Comparison of ENCODE assay signal across 8 cellular contexts in the genomic region with DNA sequence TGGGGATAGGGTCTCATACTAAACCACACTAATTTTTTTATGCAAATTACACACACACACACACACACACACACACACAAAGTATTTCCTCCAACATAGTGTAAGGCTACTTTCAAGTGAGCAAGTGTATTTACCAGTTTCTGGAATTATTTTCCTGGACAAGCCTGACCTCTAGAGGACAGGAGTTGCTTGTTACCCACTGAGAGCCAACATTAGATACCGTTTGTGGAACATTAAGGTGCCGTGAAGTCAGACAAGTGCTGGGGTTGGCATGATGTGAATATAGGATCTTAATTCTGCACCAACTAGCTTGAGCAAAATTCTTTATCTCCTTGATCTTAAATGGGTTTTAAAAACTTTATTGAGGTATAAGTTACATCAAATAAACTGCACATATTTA. TPM values are rescaled to one million over a fixed set of nuclear protein-coding genes. Genes with fewer than 3 reads are reported as not detected.
DNase-seq lines count a peak whose midpoint lies in the region; ATAC-seq and TF ChIP-seq lines count a peak whose summit lies in the region.

No MANE protein-coding gene starts in this region.

- H3K27me3 Mint-ChIP-seq in activated T-cell treated with anti-CD3 and anti-CD28 coated beads, Interleukin-2, amount 50 U/mL, for 72 hours (ENCODE audit: low read depth), result peaks cover 15% of the 10 kb centered on the region

- no peak overlapping the region for H2AFZ ChIP-seq in mammary epithelial cell (ENCODE audit: low read depth, low read length)

- H3K4me3 Mint-ChIP-seq in activated T-cell treated with anti-CD3 and anti-CD28 coated beads, Interleukin-2, amount 50 U/mL, for 72 hours, result no peak overlapping the region

- H3K4me1 ChIP-seq in mammary epithelial cell (ENCODE audit: insufficient read depth, low read length) (peaks cover 10% of the 10 kb centered on the region), mesendoderm (ENCODE audit: control insufficient read depth, low read depth, low read length) (no peaks in the 10 kb centered on the region)

- no peaks in the 10 kb centered on the region for H3K9me3 Mint-ChIP-seq in activated T-cell treated with anti-CD3 and anti-CD28 coated beads, Interleukin-2, amount 50 U/mL, for 72 hours

- H2BK15ac ChIP-seq in mesendoderm (replicated peaks; ENCODE audit: low read depth), result no peak overlapping the region

- CTCF ChIA-PET in mammary epithelial cell (lab: Charles Lee; ENCODE audit: low non-redundant PET), result no interaction called here

- no peak overlapping the region for H4K8ac ChIP-seq in mesendoderm (ENCODE audit: low read depth, low read length)

- intact Hi-C loops in mammary epithelial cell (cut with micrococcal nuclease), result loop anchor here (1.0 to 10.0 kb wide), 5 partner anchors 171 to 823 kb away; no protein-coding TSS in a partner anchor

- no peak overlapping the region for H3K4me3 ChIP-seq in mammary epithelial cell (replicated peaks in 1 of 3; ENCODE audit: insufficient read depth in 1 of 3, low read depth in 2 of 3, low read length in 3 of 3)
- no peak overlapping the region for H3K4me3 ChIP-seq in mesendoderm (ENCODE audit: low read length)

- TF ChIP-seq CTCF in mammary epithelial cell (conservative IDR thresholded peaks at IDR 0.05 in 1 of 2, IDR thresholded peaks at IDR 0.05 in 1 of 2; ENCODE audit: extremely low read depth in 1 of 2, insufficient read depth in 1 of 2, low read depth in 1 of 2, low read length in 2 of 2), result peak; percentile 71 to 74

- H3K23ac ChIP-seq in mesendoderm (ENCODE audit: low read length), result no peak overlapping the region

- WGBS in mammary epithelial cell (ENCODE audit: low coverage, missing lambda C conversion rate), result 0% methylated on average over 2 of the region's 2 CpGs
- no CpG with 5 or more reads among the region's 2 CpGs for WGBS in mesendoderm (ENCODE audit: extremely low coverage, insufficient coverage, low lambda C conversion rate)

- no peak overlapping the region for H3K27ac Mint-ChIP-seq in activated T-cell treated with anti-CD3 and anti-CD28 coated beads, Interleukin-2, amount 50 U/mL, for 72 hours

- H3K4me1 Mint-ChIP-seq in activated T-cell treated with anti-CD3 and anti-CD28 coated beads, Interleukin-2, amount 50 U/mL, for 72 hours (ENCODE audit: low read depth), result no peaks in the 10 kb centered on the region

- H3K36me3 Mint-ChIP-seq in activated T-cell treated with anti-CD3 and anti-CD28 coated beads, Interleukin-2, amount 50 U/mL, for 72 hours (ENCODE audit: insufficient read depth in 2 of 2), result no peaks in the 10 kb centered on the region

- H2BK120ac ChIP-seq in mesendoderm (ENCODE audit: low read depth, low read length), result no peak overlapping the region

- no peaks in the 10 kb centered on the region for H3K27me3 ChIP-seq in mammary epithelial cell (ENCODE audit: insufficient read depth, low read length)
- H3K27me3 ChIP-seq in mesendoderm (ENCODE audit: insufficient read depth, low read length, poor library complexity), result no peaks in the 10 kb centered on the region

- no peak overlapping the region for H2BK5ac ChIP-seq in mesendoderm (ENCODE audit: low read length)

- ATAC-seq in activated T-cell treated with anti-CD3 and anti-CD28 coated beads, Interleukin-2, amount 50 U/mL, for 72 hours (replicated peaks in 1 of 2), result peak; percentile 45 to 50
- peak; percentile 52 for ATAC-seq in HG02884 (IDR thresholded peaks at IDR 0.05; ENCODE audit: unreplicated experiment)

- no peaks in the 10 kb centered on the region for H3K79me1 ChIP-seq in mesendoderm (ENCODE audit: low read length)

- no peak overlapping the region for H3K4ac ChIP-seq in mesendoderm (ENCODE audit: low read depth, low read length)

- H2AK5ac ChIP-seq in mesendoderm (ENCODE audit: low read length), result no peak overlapping the region

- no peak overlapping the region for H3K4me2 ChIP-seq in mammary epithelial cell (ENCODE audit: insufficient read depth, low read depth, low read length)
- H3K4me2 ChIP-seq in mesendoderm (ENCODE audit: low read length), result no peak overlapping the region

- BruUV-seq in mammary epithelial cell (replicated peaks; lab: Mats Ljungman, UMichigan), result no TSS peak

- no peak overlapping the region for H3K56ac ChIP-seq in mesendoderm (ENCODE audit: low read length)

- no peak for DNase-seq in activated T-cell treated with anti-CD3 and anti-CD28 coated beads, Interleukin-2, amount 50 U/mL, for 72 hours
- DNase-seq in activated T-cell treated with anti-CD3 and anti-CD28 coated beads for 4 hours (no peak), NCI-H526 (lab: John Stamatoyannopoulos, UW) (peak; percentile 33 to 60), mammary epithelial cell (peak; percentile 52), mesendoderm (peak; percentile 71), C1 segment of cervical spinal cord (lab: John Stamatoyannopoulos, UW) (no peak), HK-2 (ENCODE audit: unreplicated experiment) (no peak)

- H3K36me3 ChIP-seq in mammary epithelial cell (ENCODE audit: insufficient read depth, low read length) (no peaks in the 10 kb centered on the region), mesendoderm (ENCODE audit: control insufficient read depth, insufficient read depth, low read length) (no peaks in the 10 kb centered on the region)

- no peak overlapping the region for H4K5ac ChIP-seq in mesendoderm (ENCODE audit: low read length)

- no peaks in the 10 kb centered on the region for H3K9me3 ChIP-seq in mammary epithelial cell (replicated peaks; ENCODE audit: insufficient read depth, low read length)

- in situ Hi-C loops in mammary epithelial cell (cut with MboI; ENCODE audit: low sequenced_read_pairs in 2 of 2), result loop anchor here (5.0 kb wide), 3 partner anchors 106 to 341 kb away; no protein-coding TSS in a partner anchor

- no peak overlapping the region for H3K27ac ChIP-seq in mammary epithelial cell (ENCODE audit: insufficient read depth, low read depth, low read length)
- H3K27ac ChIP-seq in mesendoderm (ENCODE audit: low read depth, low read length), result no peak overlapping the region

- H4K20me1 ChIP-seq in mammary epithelial cell (ENCODE audit: insufficient read depth, low read length), result no peaks in the 10 kb centered on the region

- H3K79me2 ChIP-seq in mammary epithelial cell (ENCODE audit: insufficient read depth, low read length), result no peaks in the 10 kb centered on the region
- no peaks in the 10 kb centered on the region for H3K79me2 ChIP-seq in mesendoderm (ENCODE audit: control insufficient read depth, insufficient read depth, low read length)

- H3K9ac ChIP-seq in mammary epithelial cell (ENCODE audit: insufficient read depth, low read length) (no peak overlapping the region), mesendoderm (ENCODE audit: low read length) (no peak overlapping the region)

- dilution Hi-C loops in mammary epithelial cell (cut with HindIII; ENCODE audit: low sequenced_read_pairs), result loop anchor here (25.0 kb wide), 1 partner anchor 336 kb away; no protein-coding TSS in a partner anchor

- no peak overlapping the region for H3K18ac ChIP-seq in mesendoderm (ENCODE audit: low read length)

RNA-seq across cellular contexts. Expression of a gene that starts 39.3 kb away (rescaled TPM):
- not detected for total RNA-seq in activated T-cell treated with anti-CD3 and anti-CD28 coated beads, Interleukin-2, amount 50 U/mL, for 72 hours
- 10 to 100 TPM in 1 of 2 donors, under 1 TPM in 1; 0.67 to 60.3 TPM for total RNA-seq in mammary epithelial cell
- 30.6 TPM for polyA plus RNA-seq in mammary epithelial cell
- 22.2 TPM for polyA minus RNA-seq in mammary epithelial cell
- not detected for polyA plus RNA-seq in mesendoderm (2013, experiment 1 of 2)
- 0.04 TPM for polyA plus RNA-seq in mesendoderm (2013, experiment 2 of 2)

RNA-seq across cellular contexts. Expression of a gene that starts 59.6 kb away (rescaled TPM):
- total RNA-seq in activated T-cell treated with anti-CD3 and anti-CD28 coated beads, Interleukin-2, amount 50 U/mL, for 72 hours, result 1 to 10 TPM; 1.5 to 2.8 TPM
- not detected for total RNA-seq in mammary epithelial cell
- polyA plus RNA-seq in mammary epithelial cell, result 0.07 TPM
- not detected for polyA minus RNA-seq in mammary epithelial cell
- not detected for polyA plus RNA-seq in mesendoderm (2013, experiment 1 of 2)
- polyA plus RNA-seq in mesendoderm (2013, experiment 2 of 2), result not detected

Comparison
In these comparisons a context has a peak if more than half of its experiments do, and no peak if none do; other contexts are left out.
1. DNase-seq: peak in NCI-H526 (2 of 2), mammary epithelial cell (single experiment) and mesendoderm (single experiment); none in activated T-cell treated with anti-CD3 and anti-CD28 coated beads, Interleukin-2, amount 50 U/mL, for 72 hours (0 of 2), activated T-cell treated with anti-CD3 and anti-CD28 coated beads for 4 hours (single experiment), C1 segment of cervical spinal cord (0 of 14) and HK-2 (single experiment).